ENCODE assay signal across 1 cellular context in the genomic region with DNA sequence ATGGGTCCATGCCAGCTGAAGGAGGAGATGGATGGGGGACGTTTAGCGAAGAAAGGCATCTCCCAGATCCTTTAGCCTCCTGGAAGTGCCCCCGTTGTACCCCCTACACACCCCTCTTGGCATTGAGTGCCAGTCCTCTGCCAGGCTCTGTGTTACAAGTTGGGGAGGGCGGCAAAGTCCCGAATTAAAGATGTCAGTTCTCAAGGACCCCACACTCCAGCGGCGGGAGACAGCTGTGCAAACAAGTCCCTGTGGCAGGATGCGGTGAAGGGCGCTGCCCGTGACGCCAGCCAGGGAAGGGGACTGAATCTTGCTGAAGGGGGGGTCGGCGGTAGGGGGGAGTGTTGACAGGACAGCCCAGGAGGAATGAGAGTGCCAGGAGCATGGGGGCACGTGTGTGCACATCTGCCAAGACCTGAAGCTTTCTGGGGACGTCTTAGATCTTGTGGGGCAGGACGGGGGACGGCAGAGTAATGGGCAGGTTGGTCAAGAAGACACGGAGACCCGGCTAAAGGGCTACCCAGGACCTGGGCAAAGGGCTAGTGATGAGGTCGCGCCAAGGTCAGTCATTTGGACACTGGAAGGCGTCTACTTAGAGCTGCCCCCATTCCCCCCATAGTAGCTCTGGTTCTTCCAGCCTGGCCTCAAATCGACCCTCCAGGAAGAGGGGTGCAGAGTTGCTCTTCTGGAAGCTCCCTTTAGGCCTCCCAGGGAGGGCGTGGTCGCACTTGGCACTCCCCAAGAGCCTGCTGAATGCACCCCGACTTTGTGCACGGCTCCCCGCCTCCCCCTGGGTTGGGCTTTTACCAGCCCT.
TF ChIP-seq lines count a peak whose summit lies in the region.

No MANE protein-coding gene starts in this region.

TF ChIP-seq in SK-N-SH treated with all-trans-retinoic acid at 6 μM for 48 hours, 23 proteins besides CTCF, POLR2A, EP300 and RAD21 (continued from another document):
- TF ChIP-seq ZNF8 (CRISPR knock-in tag; IDR thresholded peaks at IDR 0.05) (no peak), GLIS3 (CRISPR knock-in tag; IDR thresholded peaks at IDR 0.05) (no peak), PPARA (CRISPR knock-in tag; IDR thresholded peaks at IDR 0.05; ENCODE audit: borderline replicate concordance) (no peak), OSR1 (CRISPR knock-in tag; IDR thresholded peaks at IDR 0.05) (no peak), TCF4 (CRISPR knock-in tag; IDR thresholded peaks at IDR 0.05; ENCODE audit: borderline replicate concordance) (no peak)
- TF ChIP-seq, protein P1, sequence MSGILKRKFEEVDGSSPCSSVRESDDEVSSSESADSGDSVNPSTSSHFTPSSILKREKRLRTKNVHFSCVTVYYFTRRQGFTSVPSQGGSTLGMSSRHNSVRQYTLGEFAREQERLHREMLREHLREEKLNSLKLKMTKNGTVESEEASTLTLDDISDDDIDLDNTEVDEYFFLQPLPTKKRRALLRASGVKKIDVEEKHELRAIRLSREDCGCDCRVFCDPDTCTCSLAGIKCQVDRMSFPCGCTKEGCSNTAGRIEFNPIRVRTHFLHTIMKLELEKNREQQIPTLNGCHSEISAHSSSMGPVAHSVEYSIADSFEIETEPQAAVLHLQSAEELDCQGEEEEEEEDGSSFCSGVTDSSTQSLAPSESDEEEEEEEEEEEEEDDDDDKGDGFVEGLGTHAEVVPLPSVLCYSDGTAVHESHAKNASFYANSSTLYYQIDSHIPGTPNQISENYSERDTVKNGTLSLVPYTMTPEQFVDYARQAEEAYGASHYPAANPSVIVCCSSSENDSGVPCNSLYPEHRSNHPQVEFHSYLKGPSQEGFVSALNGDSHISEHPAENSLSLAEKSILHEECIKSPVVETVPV (CRISPR knock-in tag; IDR thresholded peaks at IDR 0.05) = no peak
